Comparison of ENCODE assay signal across 14 cellular contexts in genomic region chr3:183958226-183958625, GRCh38.
"Had no signal": no experiment of that assay in that cellular context is flagged by ENCODE, and none has a peak within 500 bp of the region (broad histone marks: within the 10 kb centered on the region; RNA-seq: fewer than 3 reads in every experiment).

No MANE protein-coding gene starts in this region.

- ATAC-seq: activated naive CD4-positive, alpha-beta T cell treated with anti-CD3 and anti-CD28 coated beads, Interleukin-2, amount 50 U/mL, for 72 hours; body of pancreas; left lobe of liver; natural killer cell treated with Interleukin-12 subunit alpha and Interleukin-12 subunit beta and Interleukin-15 and Interleukin-18, amount 100 ng/mL, for 72 hours; right lobe of liver; stimulated activated naive CD8-positive, alpha-beta T cell treated with anti-CD3 and anti-CD28 coated beads, Interleukin-15, amount 100 ng/mL, for 72 hours had no signal

- H3K9me3 Mint-ChIP-seq: activated naive CD4-positive, alpha-beta T cell treated with anti-CD3 and anti-CD28 coated beads, Interleukin-2, amount 50 U/mL, for 72 hours; natural killer cell treated with Interleukin-12 subunit alpha and Interleukin-12 subunit beta and Interleukin-15 and Interleukin-18, amount 100 ng/mL, for 72 hours; stimulated activated naive CD8-positive, alpha-beta T cell treated with anti-CD3 and anti-CD28 coated beads, Interleukin-15, amount 100 ng/mL, for 72 hours had no signal

- H3K27ac ChIP-seq: body of pancreas, coronary artery, right lobe of liver, thoracic aorta had no signal

- H3K36me3 ChIP-seq: right lobe of liver had no signal

- H3K9me3 ChIP-seq: body of pancreas, right lobe of liver, thoracic aorta had no signal

- H3K4me1 Mint-ChIP-seq: stimulated activated naive CD8-positive, alpha-beta T cell treated with anti-CD3 and anti-CD28 coated beads, Interleukin-15, amount 100 ng/mL, for 72 hours had no signal

- H3K4me3 Mint-ChIP-seq: natural killer cell treated with Interleukin-12 subunit alpha and Interleukin-12 subunit beta and Interleukin-15 and Interleukin-18, amount 100 ng/mL, for 72 hours; stimulated activated naive CD8-positive, alpha-beta T cell treated with anti-CD3 and anti-CD28 coated beads, Interleukin-15, amount 100 ng/mL, for 72 hours had no signal

- H3K36me3 Mint-ChIP-seq: activated naive CD4-positive, alpha-beta T cell treated with anti-CD3 and anti-CD28 coated beads, Interleukin-2, amount 50 U/mL, for 72 hours had no signal

- H3K4me3 ChIP-seq: body of pancreas, coronary artery, right lobe of liver, thoracic aorta had no signal

- H3K4me1 ChIP-seq: body of pancreas, right lobe of liver had no signal

- H3K27me3 ChIP-seq: body of pancreas, right lobe of liver had no signal

- H3K27me3 Mint-ChIP-seq: natural killer cell treated with Interleukin-12 subunit alpha and Interleukin-12 subunit beta and Interleukin-15 and Interleukin-18, amount 100 ng/mL, for 72 hours; stimulated activated naive CD8-positive, alpha-beta T cell treated with anti-CD3 and anti-CD28 coated beads, Interleukin-15, amount 100 ng/mL, for 72 hours had no signal

- DNase-seq: activated CD4-positive, CD25-positive, alpha-beta regulatory T cell treated with anti-CD3 and anti-CD28 coated beads, Interleukin-2, amount 50 U/mL, for 72 hours; amygdala; body of pancreas; central memory CD4-positive, alpha-beta T cell; effector CD4-positive, alpha-beta T cell; right lobe of liver; stimulated activated CD4-positive, alpha-beta T cell treated with anti-CD3 and anti-CD28 coated beads, Interleukin-1b, Interleukin-23, amount 100 ng/mL, for 48 hours; stimulated activated naive CD8-positive, alpha-beta T cell treated with anti-CD3 and anti-CD28 coated beads, Interleukin-15, amount 100 ng/mL, for 72 hours; SW 1271 had no signal

- H3K27ac Mint-ChIP-seq: natural killer cell treated with Interleukin-12 subunit alpha and Interleukin-12 subunit beta and Interleukin-15 and Interleukin-18, amount 100 ng/mL, for 72 hours; stimulated activated naive CD8-positive, alpha-beta T cell treated with anti-CD3 and anti-CD28 coated beads, Interleukin-15, amount 100 ng/mL, for 72 hours had no signal
